In genomic region chr2:144550084-144550483, GRCh38 we compare ENCODE assay signal across 31 cellular contexts.
"Had no signal": no experiment of that assay in that cellular context is flagged by ENCODE, and none has a peak within 500 bp of the region (broad histone marks: within the 10 kb centered on the region; RNA-seq: fewer than 3 reads in every experiment).

No MANE protein-coding gene starts in this region.

- H3K4me1 ChIP-seq: parathyroid adenoma, psoas muscle, suprapubic skin, testis, transverse colon, upper lobe of right lung, uterus had no signal

- H3K4me2 ChIP-seq: neural progenitor cell, smooth muscle cell had no signal

- H3K4me3 ChIP-seq: neural progenitor cell, ovary, psoas muscle, skin epidermis, smooth muscle cell, spleen, suprapubic skin, testis, tibial artery, transverse colon, upper lobe of right lung, uterus had no signal

- H3K9me3 ChIP-seq: ovary, psoas muscle, spleen, suprapubic skin, testis, tibial artery, transverse colon, upper lobe of right lung, uterus had no signal

- DNase-seq: natural killer cell; occipital lobe; ovary; posterior cingulate gyrus; psoas muscle; right cardiac atrium; spleen; stimulated activated CD4-positive, alpha-beta T cell treated with anti-CD3 and anti-CD28 coated beads, Interleukin-12 subunit alpha, Interleukin-12 subunit beta, amount 100 ng/mL, for 4 hours; stimulated activated CD4-positive, alpha-beta T cell treated with anti-CD3 and anti-CD28 coated beads, Interleukin-1b, Interleukin-23, amount 100 ng/mL, for 48 hours; stimulated activated CD4-positive, alpha-beta T cell treated with anti-CD3 and anti-CD28 coated beads, Interleukin-4, amount 100 ng/mL, for 1 hour; stimulated activated CD4-positive, alpha-beta T cell treated with anti-CD3 and anti-CD28 coated beads, Interleukin-4, amount 100 ng/mL, for 4 hours; stimulated activated CD8-positive, alpha-beta memory T cell treated with anti-CD3 and anti-CD28 coated beads, Interleukin-4, amount 100 ng/mL, for 48 hours; stimulated activated naive CD4-positive, alpha-beta T cell; stimulated activated naive CD8-positive, alpha-beta T cell treated with anti-CD3 and anti-CD28 coated beads, Interleukin-15, amount 100 ng/mL, for 72 hours; stimulated activated naive CD8-positive, alpha-beta T cell treated with anti-CD3 and anti-CD28 coated beads, Interleukin-15, Interleukin-2, amounts not matched to agents 100 U/mL and 50 U/mL, for 24 hours; substantia nigra; testis; tibial artery; transverse colon; upper lobe of right lung; uterus had no signal

- H3K4me3 Mint-ChIP-seq: natural killer cell; nephron; neural progenitor cell; stimulated activated memory B cell treated with anti-CD40 and anti-IgM and Interleukin-4, amounts not matched to agents 10 μg/mL and 1 μg/mL and 100 μg/mL, for 72 hours; stimulated activated naive CD8-positive, alpha-beta T cell treated with anti-CD3 and anti-CD28 coated beads, Interleukin-15, amount 100 ng/mL, for 72 hours; type B pancreatic cell had no signal

- H3K36me3 Mint-ChIP-seq: natural killer cell; neural progenitor cell; stimulated activated memory B cell treated with anti-CD40 and anti-IgM and Interleukin-4, amounts not matched to agents 10 μg/mL and 1 μg/mL and 100 μg/mL, for 72 hours; type B pancreatic cell had no signal

- H3K79me2 ChIP-seq: parathyroid adenoma had no signal

- H3K36me3 ChIP-seq: neural progenitor cell, ovary, spleen, suprapubic skin, tibial artery, transverse colon, upper lobe of right lung, uterus had no signal

- H3K27ac ChIP-seq: neural progenitor cell, ovary, parathyroid adenoma, psoas muscle, skin epidermis, spleen, suprapubic skin, testis, tibial artery, transverse colon, upper lobe of right lung, uterus had no signal

- H3K9ac ChIP-seq: neural progenitor cell, parathyroid adenoma had no signal

- H3K27me3 ChIP-seq: neural progenitor cell, ovary, suprapubic skin, testis, tibial artery, transverse colon, upper lobe of right lung, uterus had no signal

- ATAC-seq: natural killer cell; psoas muscle; right cardiac atrium; sciatic nerve; stimulated activated memory B cell treated with anti-CD40 and anti-IgM and Interleukin-4, amounts not matched to agents 10 μg/mL and 1 μg/mL and 100 μg/mL, for 72 hours; stimulated activated naive CD8-positive, alpha-beta T cell treated with anti-CD3 and anti-CD28 coated beads, Interleukin-15, amount 100 ng/mL, for 72 hours; stimulated activated naive CD8-positive, alpha-beta T cell treated with anti-CD3 and anti-CD28 coated beads, Interleukin-15, Interleukin-2, amounts not matched to agents 100 U/mL and 50 U/mL, for 24 hours; upper lobe of right lung had no signal

- H3K27ac Mint-ChIP-seq: neural progenitor cell; progenitor cell of endocrine pancreas; stimulated activated memory B cell treated with anti-CD40 and anti-IgM and Interleukin-4, amounts not matched to agents 10 μg/mL and 1 μg/mL and 100 μg/mL, for 72 hours; type B pancreatic cell had no signal

- H3K9me3 Mint-ChIP-seq: natural killer cell; nephron; stimulated activated memory B cell treated with anti-CD40 and anti-IgM and Interleukin-4, amounts not matched to agents 10 μg/mL and 1 μg/mL and 100 μg/mL, for 72 hours; stimulated activated naive CD8-positive, alpha-beta T cell treated with anti-CD3 and anti-CD28 coated beads, Interleukin-15, amount 100 ng/mL, for 72 hours; type B pancreatic cell had no signal

- H2AFZ ChIP-seq: neural progenitor cell, parathyroid adenoma had no signal
